8 cellular contexts compared by ENCODE assay signal in the genomic region with DNA sequence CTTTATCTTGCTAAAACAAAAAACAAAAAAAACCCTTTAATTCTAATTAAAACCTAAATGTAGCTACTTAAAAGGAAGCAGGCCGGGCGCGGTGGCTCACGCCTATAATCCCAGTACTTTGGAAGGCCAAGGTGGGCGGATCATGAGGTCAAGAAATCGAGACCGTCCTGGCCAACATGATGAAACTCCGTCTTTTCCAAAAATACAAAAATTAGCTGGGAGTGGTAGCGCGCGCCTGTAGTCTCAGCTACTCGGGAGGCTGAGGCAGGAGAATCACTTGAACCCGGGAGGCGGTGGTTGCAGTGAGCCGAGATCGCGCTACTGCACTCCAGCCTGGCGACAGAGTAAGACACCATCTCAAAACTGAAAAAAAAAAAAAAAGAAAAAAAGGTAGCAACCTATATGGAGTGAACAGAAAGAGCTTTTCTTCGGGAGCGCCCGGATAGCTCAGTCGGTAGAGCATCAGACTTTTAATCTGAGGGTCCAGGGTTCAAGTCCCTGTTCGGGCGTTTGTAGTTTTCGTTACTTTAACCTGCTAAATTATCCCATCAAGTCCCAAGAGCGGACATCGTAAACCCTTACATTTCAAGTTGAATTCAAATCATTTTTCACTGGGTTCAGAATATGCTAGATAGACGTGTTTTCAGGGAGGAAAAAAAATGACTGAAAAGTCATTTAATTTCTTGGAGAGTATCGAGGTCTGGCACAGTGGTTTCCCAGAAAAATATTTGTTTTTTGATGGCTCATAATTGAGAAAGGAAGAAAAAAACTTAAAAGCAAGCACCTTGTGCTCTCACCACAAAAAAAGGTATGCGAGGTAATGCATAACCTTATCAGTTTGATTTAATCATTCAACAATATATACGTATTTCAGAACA. TPM values are rescaled to one million over a fixed set of nuclear protein-coding genes. Genes with fewer than 3 reads are reported as not detected.
DNase-seq lines count a peak whose midpoint lies in the region; ATAC-seq and TF ChIP-seq lines count a peak whose summit lies in the region.

No MANE protein-coding gene starts in this region.

- H3K4me1 Mint-ChIP-seq in WTC11 = peaks cover 11% of the 10 kb centered on the region

- H3K4me3 ChIP-seq in AG04449 (ENCODE audit: low read depth, low read length) = peak overlapping the region; percentile 52

- H3K36me3 Mint-ChIP-seq in WTC11 = no peaks in the 10 kb centered on the region

- POLR2A ChIA-PET in AG04449 (lab: Yijun Ruan, JAX) (interaction anchor here (0.7 to 2.6 kb wide), 3 partner anchors 10 to 109 kb away, joined by 4 to 26 read pairs (median 7); a partner anchor contains a TSS), WTC11 (lab: Charles Lee) (interaction anchor here (1.0 to 3.1 kb wide), 4 partner anchors 10 to 93 kb away, joined by 3 to 38 read pairs (median 11); a partner anchor contains a TSS)

- peaks cover 2% of the 10 kb centered on the region; the same call in 1 of the 2 replicates for H3K27me3 Mint-ChIP-seq in WTC11 (ENCODE audit: low read depth)

- H3K4me3 Mint-ChIP-seq in WTC11 = peak overlapping the region; percentile 96

- TF ChIP-seq CTCF in AG04449 (IDR thresholded peaks at IDR 0.05; ENCODE audit: insufficient read depth, low read length, missing control alignments) = no peak
- TF ChIP-seq CTCF in WTC11 (IDR thresholded peaks at IDR 0.05) = no peak

- peak; percentile 84 for DNase-seq in AG04449 (ENCODE audit: low read depth, low spot score)
- DNase-seq in NCI-H2227 treated with DMSO at 0.1 percent for 48 hours (lab: John Stamatoyannopoulos, UW) = peak; percentile 92
- peak; percentile 72 for DNase-seq in WTC11 (ENCODE audit: low spot score)
- peak; percentile 94 for DNase-seq in left kidney (ENCODE audit: low read depth, low spot score)
- peak; percentile 76 for DNase-seq in stimulated activated CD4-positive, alpha-beta T cell treated with anti-CD3 and anti-CD28 coated beads, Interleukin-1b, Interleukin-23, amount 100 ng/mL, for 48 hours

- H3K27ac Mint-ChIP-seq in WTC11 = peak overlapping the region; percentile 68

- peak overlapping the region; percentile 94 for H3K27ac ChIP-seq in cingulate gyrus (ENCODE audit: low read depth, low read length)

- CTCF ChIA-PET in AG04449 (lab: Yijun Ruan, JAX) (interaction anchor here (0.9 to 19.8 kb wide), 11 partner anchors 9 to 300 kb away, joined by 3 to 1052 read pairs (median 13); a partner anchor contains a TSS), WTC11 (lab: Charles Lee) (interaction anchor here (0.8 to 19.5 kb wide), 10 partner anchors 9 to 377 kb away, joined by 3 to 906 read pairs (median 13); a partner anchor contains a TSS)

- H3K9me3 Mint-ChIP-seq in WTC11 = no peaks in the 10 kb centered on the region

- ATAC-seq in GM18909 (IDR thresholded peaks at IDR 0.05; ENCODE audit: poor library complexity, unreplicated experiment) (peak; percentile 69), HG03196 (IDR thresholded peaks at IDR 0.05; ENCODE audit: unreplicated experiment) (peak; percentile 66), WTC11 (peak; percentile 86)

TF ChIP-seq in WTC11, 78 proteins besides CTCF, POLR2A, EP300 and RAD21:
- TF ChIP-seq NFYB (CRISPR knock-in tag; conservative IDR thresholded peaks at IDR 0.05; ENCODE audit: low read depth) (no peak), ELF4 (CRISPR knock-in tag; IDR thresholded peaks at IDR 0.05; ENCODE audit: low read depth) (no peak), ZNF423 (CRISPR knock-in tag; IDR thresholded peaks at IDR 0.05) (0 out of 2 replicates have a peak, but pooled peaks have one; percentile 6), TP53 (CRISPR knock-in tag; IDR thresholded peaks at IDR 0.05) (no peak), ZNF671 (CRISPR knock-in tag; IDR thresholded peaks at IDR 0.05) (no peak)
- TF ChIP-seq, protein P1, sequence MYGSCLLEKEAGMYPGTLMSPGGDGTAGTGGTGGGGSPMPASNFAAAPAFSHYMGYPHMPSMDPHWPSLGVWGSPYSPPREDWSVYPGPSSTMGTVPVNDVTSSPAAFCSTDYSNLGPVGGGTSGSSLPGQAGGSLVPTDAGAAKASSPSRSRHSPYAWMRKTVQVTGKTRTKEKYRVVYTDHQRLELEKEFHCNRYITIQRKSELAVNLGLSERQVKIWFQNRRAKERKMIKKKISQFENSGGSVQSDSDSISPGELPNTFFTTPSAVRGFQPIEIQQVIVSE (CRISPR knock-in tag; IDR thresholded peaks at IDR 0.05; ENCODE audit: borderline replicate concordance) = peak; percentile 92
- TF ChIP-seq, protein P2, sequence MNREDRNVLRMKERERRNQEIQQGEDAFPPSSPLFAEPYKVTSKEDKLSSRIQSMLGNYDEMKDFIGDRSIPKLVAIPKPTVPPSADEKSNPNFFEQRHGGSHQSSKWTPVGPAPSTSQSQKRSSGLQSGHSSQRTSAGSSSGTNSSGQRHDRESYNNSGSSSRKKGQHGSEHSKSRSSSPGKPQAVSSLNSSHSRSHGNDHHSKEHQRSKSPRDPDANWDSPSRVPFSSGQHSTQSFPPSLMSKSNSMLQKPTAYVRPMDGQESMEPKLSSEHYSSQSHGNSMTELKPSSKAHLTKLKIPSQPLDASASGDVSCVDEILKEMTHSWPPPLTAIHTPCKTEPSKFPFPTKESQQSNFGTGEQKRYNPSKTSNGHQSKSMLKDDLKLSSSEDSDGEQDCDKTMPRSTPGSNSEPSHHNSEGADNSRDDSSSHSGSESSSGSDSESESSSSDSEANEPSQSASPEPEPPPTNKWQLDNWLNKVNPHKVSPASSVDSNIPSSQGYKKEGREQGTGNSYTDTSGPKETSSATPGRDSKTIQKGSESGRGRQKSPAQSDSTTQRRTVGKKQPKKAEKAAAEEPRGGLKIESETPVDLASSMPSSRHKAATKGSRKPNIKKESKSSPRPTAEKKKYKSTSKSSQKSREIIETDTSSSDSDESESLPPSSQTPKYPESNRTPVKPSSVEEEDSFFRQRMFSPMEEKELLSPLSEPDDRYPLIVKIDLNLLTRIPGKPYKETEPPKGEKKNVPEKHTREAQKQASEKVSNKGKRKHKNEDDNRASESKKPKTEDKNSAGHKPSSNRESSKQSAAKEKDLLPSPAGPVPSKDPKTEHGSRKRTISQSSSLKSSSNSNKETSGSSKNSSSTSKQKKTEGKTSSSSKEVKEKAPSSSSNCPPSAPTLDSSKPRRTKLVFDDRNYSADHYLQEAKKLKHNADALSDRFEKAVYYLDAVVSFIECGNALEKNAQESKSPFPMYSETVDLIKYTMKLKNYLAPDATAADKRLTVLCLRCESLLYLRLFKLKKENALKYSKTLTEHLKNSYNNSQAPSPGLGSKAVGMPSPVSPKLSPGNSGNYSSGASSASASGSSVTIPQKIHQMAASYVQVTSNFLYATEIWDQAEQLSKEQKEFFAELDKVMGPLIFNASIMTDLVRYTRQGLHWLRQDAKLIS (CRISPR knock-in tag; IDR thresholded peaks at IDR 0.05; ENCODE audit: borderline replicate concordance) = no peak
- TF ChIP-seq, protein P3, sequence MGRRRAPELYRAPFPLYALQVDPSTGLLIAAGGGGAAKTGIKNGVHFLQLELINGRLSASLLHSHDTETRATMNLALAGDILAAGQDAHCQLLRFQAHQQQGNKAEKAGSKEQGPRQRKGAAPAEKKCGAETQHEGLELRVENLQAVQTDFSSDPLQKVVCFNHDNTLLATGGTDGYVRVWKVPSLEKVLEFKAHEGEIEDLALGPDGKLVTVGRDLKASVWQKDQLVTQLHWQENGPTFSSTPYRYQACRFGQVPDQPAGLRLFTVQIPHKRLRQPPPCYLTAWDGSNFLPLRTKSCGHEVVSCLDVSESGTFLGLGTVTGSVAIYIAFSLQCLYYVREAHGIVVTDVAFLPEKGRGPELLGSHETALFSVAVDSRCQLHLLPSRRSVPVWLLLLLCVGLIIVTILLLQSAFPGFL (CRISPR knock-in tag; IDR thresholded peaks at IDR 0.05; ENCODE audit: borderline replicate concordance) = no peak
- TF ChIP-seq, protein P4, sequence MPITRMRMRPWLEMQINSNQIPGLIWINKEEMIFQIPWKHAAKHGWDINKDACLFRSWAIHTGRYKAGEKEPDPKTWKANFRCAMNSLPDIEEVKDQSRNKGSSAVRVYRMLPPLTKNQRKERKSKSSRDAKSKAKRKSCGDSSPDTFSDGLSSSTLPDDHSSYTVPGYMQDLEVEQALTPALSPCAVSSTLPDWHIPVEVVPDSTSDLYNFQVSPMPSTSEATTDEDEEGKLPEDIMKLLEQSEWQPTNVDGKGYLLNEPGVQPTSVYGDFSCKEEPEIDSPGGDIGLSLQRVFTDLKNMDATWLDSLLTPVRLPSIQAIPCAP (CRISPR knock-in tag; IDR thresholded peaks at IDR 0.05) = no peak
- TF ChIP-seq, protein P5, sequence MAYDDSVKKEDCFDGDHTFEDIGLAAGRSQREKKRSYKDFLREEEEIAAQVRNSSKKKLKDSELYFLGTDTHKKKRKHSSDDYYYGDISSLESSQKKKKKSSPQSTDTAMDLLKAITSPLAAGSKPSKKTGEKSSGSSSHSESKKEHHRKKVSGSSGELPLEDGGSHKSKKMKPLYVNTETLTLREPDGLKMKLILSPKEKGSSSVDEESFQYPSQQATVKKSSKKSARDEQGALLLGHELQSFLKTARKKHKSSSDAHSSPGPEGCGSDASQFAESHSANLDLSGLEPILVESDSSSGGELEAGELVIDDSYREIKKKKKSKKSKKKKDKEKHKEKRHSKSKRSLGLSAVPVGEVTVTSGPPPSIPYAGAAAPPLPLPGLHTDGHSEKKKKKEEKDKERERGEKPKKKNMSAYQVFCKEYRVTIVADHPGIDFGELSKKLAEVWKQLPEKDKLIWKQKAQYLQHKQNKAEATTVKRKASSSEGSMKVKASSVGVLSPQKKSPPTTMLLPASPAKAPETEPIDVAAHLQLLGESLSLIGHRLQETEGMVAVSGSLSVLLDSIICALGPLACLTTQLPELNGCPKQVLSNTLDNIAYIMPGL (CRISPR knock-in tag; IDR thresholded peaks at IDR 0.05) = peak; percentile 64; the same call in 1 of the 2 replicates
- TF ChIP-seq, protein P6, sequence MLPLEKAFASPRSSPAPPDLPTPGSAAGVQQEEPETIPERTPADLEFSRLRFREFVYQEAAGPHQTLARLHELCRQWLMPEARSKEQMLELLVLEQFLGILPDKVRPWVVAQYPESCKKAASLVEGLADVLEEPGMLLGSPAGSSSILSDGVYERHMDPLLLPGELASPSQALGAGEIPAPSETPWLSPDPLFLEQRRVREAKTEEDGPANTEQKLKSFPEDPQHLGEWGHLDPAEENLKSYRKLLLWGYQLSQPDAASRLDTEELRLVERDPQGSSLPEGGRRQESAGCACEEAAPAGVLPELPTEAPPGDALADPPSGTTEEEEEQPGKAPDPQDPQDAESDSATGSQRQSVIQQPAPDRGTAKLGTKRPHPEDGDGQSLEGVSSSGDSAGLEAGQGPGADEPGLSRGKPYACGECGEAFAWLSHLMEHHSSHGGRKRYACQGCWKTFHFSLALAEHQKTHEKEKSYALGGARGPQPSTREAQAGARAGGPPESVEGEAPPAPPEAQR (CRISPR knock-in tag; IDR thresholded peaks at IDR 0.05) = no peak
TF ChIP-seq in WTC11: peak in this region for 3.

RNA-seq across cellular contexts. Expression of a gene that starts 9.9 kb away (rescaled TPM):
- 73.5 to 76.2 TPM (median 74.1 TPM) in 3 replicates for total RNA-seq in WTC11 (2021)

RNA-seq across cellular contexts. Expression of a gene that starts 11.7 kb away (rescaled TPM):
- total RNA-seq in WTC11 (2021) = 20.8 to 27.7 TPM (median 22.6 TPM) in 3 replicates

Comparison
In these comparisons a context has a peak if more than half of its experiments do, and no peak if none do; other contexts are left out.
1. Peak in every context shown above with its lines: DNase-seq, ATAC-seq, H3K4me3 ChIP-seq and H3K27ac ChIP-seq.